ENCODE assay signal across 30 cellular contexts in genomic region chr13:112795277-112795676, GRCh38.
"Had no signal": no experiment of that assay in that cellular context is flagged by ENCODE, and none has a peak within 500 bp of the region (broad histone marks: within the 10 kb centered on the region; RNA-seq: fewer than 3 reads in every experiment).

No MANE protein-coding gene starts in this region.

- H3K4me1 ChIP-seq: adrenal gland, esophagus squamous epithelium, gastroesophageal sphincter had no signal

- H3K4me3 Mint-ChIP-seq: activated CD4-positive, alpha-beta memory T cell treated with anti-CD3 and anti-CD28 coated beads for 36 hours; activated CD4-positive, alpha-beta T cell treated with anti-CD3 and anti-CD28 coated beads for 36 hours; activated CD4-positive, alpha-beta T cell treated with anti-CD3 and anti-CD28 coated beads, Interleukin-2, amount 10 ng/mL, durations not matched to agents 24 days and 14 days; activated CD8-positive, alpha-beta memory T cell treated with anti-CD3 and anti-CD28 coated beads, Interleukin-2, amount 10 ng/mL, durations not matched to agents 7 days and 5 days; activated CD8-positive, alpha-beta T cell treated with anti-CD3 and anti-CD28 coated beads, Interleukin-2, amount 10 ng/mL, durations not matched to agents 7 days and 5 days; activated naive CD4-positive, alpha-beta T cell treated with anti-CD3 and anti-CD28 coated beads for 36 hours; activated naive CD4-positive, alpha-beta T cell treated with anti-CD3 and anti-CD28 coated beads, Interleukin-2, amount 50 U/mL, for 24 hours; activated naive CD8-positive, alpha-beta T cell treated with anti-CD3 and anti-CD28 coated beads for 36 hours; activated naive CD8-positive, alpha-beta T cell treated with anti-CD3 and anti-CD28 coated beads, Interleukin-2, amount 50 U/mL, for 24 hours; activated T-helper 1 cell treated with anti-CD3 and anti-CD28 coated beads, Interleukin-12 subunit alpha, Interleukin-12 subunit beta, Interleukin-2, Interleukin-4 antibody, amounts not matched to agents 30 ng/mL and 10 ng/mL and 1 ng/mL, durations not matched to agents 14 hours and 24 hours and 36 hours had no signal

- H3K36me3 ChIP-seq: adrenal gland had no signal

- ATAC-seq: activated CD4-positive, alpha-beta T cell treated with anti-CD3 and anti-CD28 coated beads for 36 hours; activated CD8-positive, alpha-beta memory T cell treated with anti-CD3 and anti-CD28 coated beads, Interleukin-2, amount 10 ng/mL, durations not matched to agents 7 days and 5 days; activated CD8-positive, alpha-beta T cell treated with anti-CD3 and anti-CD28 coated beads, Interleukin-2, amount 10 ng/mL, durations not matched to agents 7 days and 5 days; activated naive CD8-positive, alpha-beta T cell treated with anti-CD3 and anti-CD28 coated beads, Interleukin-2, amount 50 U/mL, for 24 hours; body of pancreas; gastroesophageal sphincter had no signal

- H3K4me3 ChIP-seq: adrenal gland, body of pancreas, esophagus squamous epithelium, gastroesophageal sphincter had no signal

- H3K9me3 Mint-ChIP-seq: activated naive CD4-positive, alpha-beta T cell treated with anti-CD3 and anti-CD28 coated beads, Interleukin-2, amount 50 U/mL, for 24 hours had no signal

- H3K27ac ChIP-seq: adrenal gland, body of pancreas, epithelial cell of prostate, esophagus squamous epithelium, gastroesophageal sphincter had no signal

- DNase-seq: activated CD4-positive, alpha-beta memory T cell treated with anti-CD3 and anti-CD28 coated beads for 36 hours; activated CD4-positive, alpha-beta T cell treated with anti-CD3 and anti-CD28 coated beads for 36 hours; activated CD4-positive, alpha-beta T cell treated with anti-CD3 and anti-CD28 coated beads, Interleukin-2, amount 10 ng/mL, durations not matched to agents 24 days and 14 days; activated CD4-positive, CD25-positive, alpha-beta regulatory T cell; activated CD4-positive, CD25-positive, alpha-beta regulatory T cell treated with anti-CD3 and anti-CD28 coated beads, Interleukin-2, amount 50 U/mL, for 72 hours; activated CD8-positive, alpha-beta memory T cell treated with anti-CD3 and anti-CD28 coated beads, Interleukin-2, amount 10 ng/mL, durations not matched to agents 7 days and 5 days; activated CD8-positive, alpha-beta memory T cell treated with anti-CD3 and anti-CD28 coated beads, Interleukin-2, amount 50 U/mL, for 4 hours; activated CD8-positive, alpha-beta T cell treated with anti-CD3 and anti-CD28 coated beads, Interleukin-2, amount 10 ng/mL, durations not matched to agents 7 days and 5 days; activated effector memory CD4-positive, alpha-beta T cell treated with anti-CD3 and anti-CD28 coated beads, Interleukin-2, amount 50 U/mL, for 16 hours; activated naive CD4-positive, alpha-beta T cell treated with anti-CD3 and anti-CD28 coated beads for 36 hours; activated naive CD8-positive, alpha-beta T cell treated with anti-CD3 and anti-CD28 coated beads for 36 hours; activated naive CD8-positive, alpha-beta T cell treated with anti-CD3 and anti-CD28 coated beads, Interleukin-2, amount 50 U/mL, for 24 hours; activated T-cell treated with anti-CD3 and anti-CD28 coated beads, Interleukin-2, amount 50 U/mL, for 1 hour; activated T-cell treated with anti-CD3 and anti-CD28 coated beads, Interleukin-2, amount 50 U/mL, for 48 hours; amygdala; aorta; body of pancreas; caudate nucleus; cortex of kidney; dermis blood vessel endothelial cell; effector CD4-positive, alpha-beta T cell; esophagus squamous epithelium; foreskin melanocyte; T-helper 2 cell had no signal

- H3K27me3 ChIP-seq: adrenal gland, body of pancreas, esophagus squamous epithelium, gastroesophageal sphincter had no signal

- H3K9me3 ChIP-seq: adrenal gland, body of pancreas, gastroesophageal sphincter had no signal

- H3K27ac Mint-ChIP-seq: activated CD4-positive, alpha-beta memory T cell treated with anti-CD3 and anti-CD28 coated beads for 36 hours; activated CD4-positive, alpha-beta T cell treated with anti-CD3 and anti-CD28 coated beads for 36 hours; activated CD4-positive, alpha-beta T cell treated with anti-CD3 and anti-CD28 coated beads, Interleukin-2, amount 10 ng/mL, durations not matched to agents 24 days and 14 days; activated CD8-positive, alpha-beta memory T cell treated with anti-CD3 and anti-CD28 coated beads, Interleukin-2, amount 10 ng/mL, durations not matched to agents 7 days and 5 days; activated CD8-positive, alpha-beta T cell treated with anti-CD3 and anti-CD28 coated beads, Interleukin-2, amount 10 ng/mL, durations not matched to agents 7 days and 5 days; activated naive CD4-positive, alpha-beta T cell treated with anti-CD3 and anti-CD28 coated beads for 36 hours; activated naive CD4-positive, alpha-beta T cell treated with anti-CD3 and anti-CD28 coated beads, Interleukin-2, amount 50 U/mL, for 24 hours; activated naive CD8-positive, alpha-beta T cell treated with anti-CD3 and anti-CD28 coated beads for 36 hours; activated naive CD8-positive, alpha-beta T cell treated with anti-CD3 and anti-CD28 coated beads, Interleukin-2, amount 50 U/mL, for 24 hours; activated T-helper 1 cell treated with anti-CD3 and anti-CD28 coated beads, Interleukin-12 subunit alpha, Interleukin-12 subunit beta, Interleukin-2, Interleukin-4 antibody, amounts not matched to agents 30 ng/mL and 10 ng/mL and 1 ng/mL, durations not matched to agents 14 hours and 24 hours and 36 hours; activated T-helper 2 cell treated with anti-CD3 and anti-CD28 coated beads, Interferon-gamma antibody, Interleukin-2, Interleukin-4, amounts not matched to agents 10 μg/mL and 5 μg/mL and 100 μg/mL, durations not matched to agents 14 hours and 24 hours and 36 hours had no signal

- H3K4me1 Mint-ChIP-seq: activated CD8-positive, alpha-beta memory T cell treated with anti-CD3 and anti-CD28 coated beads, Interleukin-2, amount 10 ng/mL, durations not matched to agents 7 days and 5 days had no signal

- H3K27me3 Mint-ChIP-seq: activated CD4-positive, alpha-beta memory T cell treated with anti-CD3 and anti-CD28 coated beads for 36 hours; activated CD4-positive, alpha-beta T cell treated with anti-CD3 and anti-CD28 coated beads for 36 hours; activated CD4-positive, alpha-beta T cell treated with anti-CD3 and anti-CD28 coated beads, Interleukin-2, amount 10 ng/mL, durations not matched to agents 24 days and 14 days; activated CD8-positive, alpha-beta memory T cell treated with anti-CD3 and anti-CD28 coated beads, Interleukin-2, amount 10 ng/mL, durations not matched to agents 7 days and 5 days; activated naive CD4-positive, alpha-beta T cell treated with anti-CD3 and anti-CD28 coated beads, Interleukin-2, amount 50 U/mL, for 24 hours; activated naive CD8-positive, alpha-beta T cell treated with anti-CD3 and anti-CD28 coated beads for 36 hours; activated naive CD8-positive, alpha-beta T cell treated with anti-CD3 and anti-CD28 coated beads, Interleukin-2, amount 50 U/mL, for 24 hours had no signal
